8 cellular contexts compared by ENCODE assay signal in the genomic region with DNA sequence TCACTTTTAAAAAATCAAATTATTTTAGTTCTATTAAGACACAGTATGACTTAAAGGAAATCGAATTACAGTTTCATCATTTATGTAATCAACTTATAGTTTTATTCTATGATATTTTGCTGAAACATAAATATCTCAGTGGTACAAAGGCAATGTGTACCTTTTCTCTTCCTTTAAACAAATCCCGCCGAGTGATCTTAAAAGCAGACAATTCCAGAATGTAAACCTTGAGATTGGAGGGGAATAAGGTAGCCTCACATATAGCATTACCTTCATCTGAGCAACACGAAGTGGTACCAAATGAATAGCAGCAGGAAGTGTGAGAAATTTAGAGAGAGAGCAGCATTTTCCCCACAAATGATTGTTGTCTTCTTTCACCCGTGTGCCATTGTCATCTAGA.
"Had no signal": no experiment of that assay in that cellular context is flagged by ENCODE, and none has a peak within 500 bp of the region (broad histone marks: within the 10 kb centered on the region; RNA-seq: fewer than 3 reads in every experiment).

No MANE protein-coding gene starts in this region.

- FAIRE-seq: G401.6, GM12878, GM12891, GM12892, GM18507, GM19239 had no signal

- H3K4me3 ChIP-seq: GM12878 had no signal

- DNase-seq: GDM1, GF-D8 had no signal

- ATAC-seq: GM12878 had no signal
